10 cellular contexts compared by ENCODE assay signal in the genomic region with DNA sequence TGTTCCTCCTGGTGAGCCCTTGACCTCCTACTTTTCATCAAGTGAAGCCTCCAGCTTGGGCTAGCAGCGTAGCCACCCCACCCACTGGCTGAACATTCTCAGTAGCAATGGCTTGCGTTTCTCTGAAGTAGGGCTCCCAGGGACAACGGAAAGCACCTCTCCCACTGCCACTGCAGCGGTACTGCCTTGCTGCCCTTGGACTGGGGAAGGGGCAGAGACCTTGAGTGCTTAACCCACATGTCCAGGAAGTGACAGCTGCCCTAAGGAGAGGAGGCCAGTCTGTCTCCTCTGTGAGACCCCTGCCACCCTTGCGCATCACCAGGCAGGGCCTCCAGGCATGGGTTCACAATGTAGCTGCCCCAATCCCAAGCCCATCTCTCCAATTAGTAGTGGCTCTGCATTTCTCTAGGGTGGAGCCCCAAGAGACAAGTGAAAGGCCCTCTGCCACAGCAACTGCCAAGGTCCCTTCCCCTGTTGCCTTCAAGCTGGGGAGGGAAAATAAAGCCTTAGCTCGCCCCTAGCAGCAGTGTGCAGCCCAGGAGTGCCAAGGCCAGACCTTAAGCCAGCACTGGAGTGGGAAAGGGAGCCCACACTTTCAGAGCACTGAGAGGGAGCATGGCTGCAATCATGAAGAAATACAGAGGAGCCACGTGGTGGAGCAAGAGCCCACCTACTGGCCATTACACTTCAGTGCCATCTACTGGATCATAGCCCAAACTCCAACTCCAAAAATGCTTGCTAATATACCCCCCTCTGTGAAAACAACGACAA.
DNase-seq lines count a peak whose midpoint lies in the region; ATAC-seq and TF ChIP-seq lines count a peak whose summit lies in the region.
"Had no signal": no experiment of that assay in that cellular context is flagged by ENCODE, and none has a peak within 500 bp of the region (broad histone marks: within the 10 kb centered on the region; RNA-seq: fewer than 3 reads in every experiment).

No MANE protein-coding gene starts in this region.

- no peak overlapping the region for H3K27ac ChIP-seq in uterus

- intact Hi-C loops in uterus (cut with DNase I; ENCODE audit: low total_unique reads): no loop called here
- intact Hi-C loops in CD14-positive monocyte (cut with micrococcal nuclease): no loop called here

- H3K9ac ChIP-seq in NT2/D1 (ENCODE audit: insufficient read length, low read depth): no peak overlapping the region

- H3K4me3 Mint-ChIP-seq in CD14-positive monocyte: no peak overlapping the region
- H3K4me3 Mint-ChIP-seq: activated B cell treated with CpG ODN at 0.5 μM for 24 hours had no signal

- H3K27me3 ChIP-seq in NT2/D1 (ENCODE audit: insufficient read depth, insufficient read length) (no peaks in the 10 kb centered on the region), uterus (no peaks in the 10 kb centered on the region)

- no peak for TF ChIP-seq POLR2A in uterus (IDR thresholded peaks at IDR 0.05)

- DNase-seq in GM13976 (ENCODE audit: low spot score): no peak
- peak; percentile 32 for DNase-seq in NT2/D1 (ENCODE audit: low read depth, low spot score)
- DNase-seq in fibroblast of the conjunctiva (ENCODE audit: low read depth): peak; percentile 18
- no peak for DNase-seq in uterus
- no peak for DNase-seq in CD14-positive monocyte (ENCODE audit: low spot score)
- DNase-seq in stimulated activated CD4-positive, alpha-beta T cell treated with anti-CD3 and anti-CD28 coated beads, Interleukin-1b, Interleukin-23, amount 100 ng/mL, for 48 hours: no peak
- DNase-seq: activated B cell treated with CpG ODN at 0.5 μM for 24 hours had no signal

- H3K9me3 ChIP-seq in NT2/D1 (ENCODE audit: insufficient read depth, low read length) (peaks cover 4% of the 10 kb centered on the region; the same call in 1 of the 2 replicates), uterus (peaks cover 0 to 3% of the 10 kb centered on the region in 2 donors)

- no peaks in the 10 kb centered on the region for H3K4me1 Mint-ChIP-seq in CD14-positive monocyte
- H3K4me1 Mint-ChIP-seq: activated B cell treated with CpG ODN at 0.5 μM for 24 hours had no signal

- TF ChIP-seq CTCF in GM13976 (IDR thresholded peaks at IDR 0.05; ENCODE audit: borderline replicate concordance, control extremely low read depth, extremely low read depth, insufficient read depth, missing control alignments): peak; percentile 27
- TF ChIP-seq CTCF in uterus (IDR thresholded peaks at IDR 0.05): peak in 1 of 4 experiments; percentile 7
- no peak for TF ChIP-seq CTCF in CD14-positive monocyte (IDR thresholded peaks at IDR 0.05)

- H3K27me3 Mint-ChIP-seq in CD14-positive monocyte (ENCODE audit: low read depth in 3 of 3): no peaks in the 10 kb centered on the region
- H3K27me3 Mint-ChIP-seq: activated B cell treated with CpG ODN at 0.5 μM for 24 hours had no signal

- peaks cover 0 to 18% (median 9%) of the 10 kb centered on the region in 7 donors for H3K9me3 Mint-ChIP-seq in CD14-positive monocyte

- H3K4me3 ChIP-seq in NT2/D1 (ENCODE audit: insufficient read length, low read depth) (no peak overlapping the region), uterus (no peak overlapping the region)

- H3K36me3 Mint-ChIP-seq in CD14-positive monocyte: no peaks in the 10 kb centered on the region

- no peak overlapping the region for H3K27ac Mint-ChIP-seq in CD14-positive monocyte
- H3K27ac Mint-ChIP-seq: activated B cell treated with CpG ODN at 0.5 μM for 24 hours had no signal

- H3K36me3 ChIP-seq in NT2/D1 (ENCODE audit: insufficient read depth, insufficient read length, low read length) (no peaks in the 10 kb centered on the region), uterus (no peaks in the 10 kb centered on the region)

- in situ Hi-C loops in GM13976 (cut with MboI; ENCODE audit: low sequenced_read_pairs, unreplicated experiment): no loop called here

- ATAC-seq in HG02885 (IDR thresholded peaks at IDR 0.05; ENCODE audit: poor library complexity, unreplicated experiment): peak; percentile 90
- no peak for ATAC-seq in activated CD4-positive, CD25-positive, alpha-beta regulatory T cell treated with anti-CD3 and anti-CD28 coated beads, Interleukin-2, amount 50 U/mL, for 24 hours
- ATAC-seq: right cardiac atrium had no signal

- H3K4me1 ChIP-seq in NT2/D1 (ENCODE audit: insufficient read depth, insufficient read length) (no peaks in the 10 kb centered on the region), uterus (no peaks in the 10 kb centered on the region)

Comparison
In these comparisons a context has a peak if more than half of its experiments do, and no peak if none do; other contexts are left out.
1. DNase-seq: peak in NT2/D1 (single experiment) and fibroblast of the conjunctiva (single experiment); none in GM13976 (single experiment), uterus (0 of 2), CD14-positive monocyte (single experiment) and stimulated activated CD4-positive, alpha-beta T cell treated with anti-CD3 and anti-CD28 coated beads, Interleukin-1b, Interleukin-23, amount 100 ng/mL, for 48 hours (single experiment).